Comparison of ENCODE assay signal across 26 cellular contexts in the genomic region with DNA sequence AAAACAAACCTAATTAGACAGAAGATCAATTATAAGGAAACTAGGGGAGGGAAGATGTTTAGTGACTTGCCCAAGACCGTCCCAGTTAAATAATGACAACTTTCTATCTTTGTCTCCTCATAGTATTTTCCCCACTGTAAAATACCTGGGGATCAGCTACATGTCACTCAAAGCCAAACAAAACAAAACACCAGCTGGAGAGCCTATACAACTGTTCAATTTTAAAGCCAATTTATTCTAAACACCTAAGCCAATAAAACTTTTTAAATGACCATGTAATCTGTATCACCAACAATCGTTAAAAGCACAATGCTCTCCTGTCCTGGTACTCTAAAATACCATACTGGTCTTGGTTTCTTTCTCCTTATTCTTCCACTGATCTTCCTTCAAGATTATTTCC.
"Had no signal": no experiment of that assay in that cellular context is flagged by ENCODE, and none has a peak within 500 bp of the region (broad histone marks: within the 10 kb centered on the region; RNA-seq: fewer than 3 reads in every experiment).

No MANE protein-coding gene starts in this region.

- H3K4me3 ChIP-seq: coronary artery, esophagus squamous epithelium, heart right ventricle, lower lobe of right lung, ovary, psoas muscle, sigmoid colon, spleen, thoracic aorta, tibial nerve, upper lobe of left lung had no signal

- H3K27ac Mint-ChIP-seq: stimulated activated memory B cell treated with anti-CD40 and anti-IgM and Interleukin-4, amounts not matched to agents 10 μg/mL and 1 μg/mL and 100 μg/mL, for 72 hours; stimulated activated naive CD8-positive, alpha-beta T cell treated with anti-CD3 and anti-CD28 coated beads, Interleukin-15, Interleukin-2, amounts not matched to agents 100 ng/mL and 50 ng/mL, for 24 hours had no signal

- H3K9me3 Mint-ChIP-seq: effector memory CD8-positive, alpha-beta T cell; naive B cell; stimulated activated memory B cell treated with anti-CD40 and anti-IgM and Interleukin-4, amounts not matched to agents 10 μg/mL and 1 μg/mL and 100 μg/mL, for 72 hours; stimulated activated naive CD8-positive, alpha-beta T cell treated with anti-CD3 and anti-CD28 coated beads, Interleukin-15, Interleukin-2, amounts not matched to agents 100 ng/mL and 50 ng/mL, for 24 hours had no signal

- H3K27me3 Mint-ChIP-seq: effector memory CD8-positive, alpha-beta T cell; naive B cell; stimulated activated memory B cell treated with anti-CD40 and anti-IgM and Interleukin-4, amounts not matched to agents 10 μg/mL and 1 μg/mL and 100 μg/mL, for 72 hours; stimulated activated naive CD8-positive, alpha-beta T cell treated with anti-CD3 and anti-CD28 coated beads, Interleukin-15, Interleukin-2, amounts not matched to agents 100 ng/mL and 50 ng/mL, for 24 hours had no signal

- H3K4me1 Mint-ChIP-seq: stimulated activated memory B cell treated with anti-CD40 and anti-IgM and Interleukin-4, amounts not matched to agents 10 μg/mL and 1 μg/mL and 100 μg/mL, for 72 hours had no signal

- ATAC-seq: effector memory CD8-positive, alpha-beta T cell; heart right ventricle; left ventricle myocardium superior; lower lobe of right lung; psoas muscle; right cardiac atrium; stimulated activated memory B cell treated with anti-CD40 and anti-IgM and Interleukin-4, amounts not matched to agents 10 μg/mL and 1 μg/mL and 100 μg/mL, for 72 hours had no signal

- H3K4me3 Mint-ChIP-seq: effector memory CD8-positive, alpha-beta T cell; naive B cell; stimulated activated memory B cell treated with anti-CD40 and anti-IgM and Interleukin-4, amounts not matched to agents 10 μg/mL and 1 μg/mL and 100 μg/mL, for 72 hours; stimulated activated naive CD8-positive, alpha-beta T cell treated with anti-CD3 and anti-CD28 coated beads, Interleukin-15, Interleukin-2, amounts not matched to agents 100 ng/mL and 50 ng/mL, for 24 hours had no signal

- H3K4me1 ChIP-seq: psoas muscle, sigmoid colon, tibial nerve, upper lobe of left lung had no signal

- DNase-seq: effector memory CD8-positive, alpha-beta T cell; erythroblast; esophagus squamous epithelium; foreskin melanocyte; glutamatergic neuron; heart right ventricle; hippocampal formation; islet precursor cell; kidney glomerular epithelial cell; left ventricle myocardium superior; lower lobe of right lung; naive B cell; occipital lobe; ovary; posterior cingulate gyrus; psoas muscle; right cardiac atrium; sigmoid colon; spleen; stimulated activated CD4-positive, alpha-beta T cell treated with anti-CD3 and anti-CD28 coated beads, Interleukin-4, amount 100 ng/mL, for 4 hours; upper lobe of left lung had no signal

- H3K36me3 ChIP-seq: lower lobe of right lung, ovary, thoracic aorta had no signal

- H3K27me3 ChIP-seq: esophagus squamous epithelium, heart right ventricle, ovary, sigmoid colon, spleen, tibial nerve, upper lobe of left lung had no signal

- H3K9me3 ChIP-seq: esophagus squamous epithelium, heart right ventricle, lower lobe of right lung, ovary, psoas muscle, sigmoid colon, spleen, thoracic aorta, tibial nerve, upper lobe of left lung had no signal
